In genomic region chr14:21612324-21612723, GRCh38 we compare ENCODE assay signal across 39 cellular contexts. TPM values are rescaled to one million over a fixed set of nuclear protein-coding genes. Genes with fewer than 3 reads are reported as not detected.
DNase-seq lines count a peak whose midpoint lies in the region; ATAC-seq, FAIRE-seq and TF ChIP-seq lines count a peak whose summit lies in the region.
"Had no signal": no experiment of that assay in that cellular context is flagged by ENCODE, and none has a peak within 500 bp of the region (broad histone marks: within the 10 kb centered on the region; RNA-seq: fewer than 3 reads in every experiment).

No MANE protein-coding gene starts in this region.

- TF ChIP-seq RAD21 in GM12878 (IDR thresholded peaks at IDR 0.05; ENCODE audit: insufficient read depth, low read depth, low read length) = peak; percentile 27; the same call in 1 of the 2 replicates

- peak overlapping the region; percentile 44; the same call in 1 of the 2 replicates for H2AFZ ChIP-seq in KMS-11 (ENCODE audit: low read depth)
- H2AFZ ChIP-seq in GM12878 (ENCODE audit: control insufficient read depth, low read depth, low read length) = no peak overlapping the region; the same call in 1 of the 2 replicates

- H3K27me3 ChIP-seq in KMS-11 (ENCODE audit: insufficient read depth, low read depth) (no peaks in the 10 kb centered on the region), GM12878 (replicated peaks in 1 of 2; ENCODE audit: control insufficient read depth in 2 of 2, insufficient read depth in 2 of 2, low read length in 1 of 2) (no peaks in the 10 kb centered on the region), foreskin keratinocyte (no peaks in the 10 kb centered on the region), spleen (replicated peaks in 1 of 7) (peaks cover 0 to under 1% (median 0%) of the 10 kb centered on the region in 7 donors)
- H3K27me3 ChIP-seq: ovary had no signal

- H3K79me2 ChIP-seq in KMS-11 (ENCODE audit: insufficient read depth, low read depth) (no peaks in the 10 kb centered on the region), GM12878 (ENCODE audit: control insufficient read depth, insufficient read depth, low read length) (no peaks in the 10 kb centered on the region)

- SMC1A ChIA-PET in GM12878 (lab: Charles Lee; ENCODE audit: uncharacterized antibody, unreplicated experiment) = no interaction called here

- WGBS in GM12878 (ENCODE audit: insufficient coverage, insufficient replicate concordance, low lambda C conversion rate, missing lambda C conversion rate) = 35% methylated on average over 6 of the region's 6 CpGs
- 80 to 85% (median 82%) methylated on average over 6 of the region's 6 CpGs for WGBS in spleen, 5 donors

- no peaks in the 10 kb centered on the region for H3K4me1 Mint-ChIP-seq in osteocyte (ENCODE audit: unreplicated experiment)
- H3K4me1 Mint-ChIP-seq: activated CD4-positive, alpha-beta T cell treated with anti-CD3 and anti-CD28 coated beads for 36 hours; nephron; stimulated activated memory B cell treated with anti-CD40 and anti-IgM and Interleukin-4, amounts not matched to agents 10 μg/mL and 1 μg/mL and 100 μg/mL, for 72 hours had no signal

- no peak for TF ChIP-seq POLR2A in GM12878 (IDR thresholded peaks at IDR 0.05; ENCODE audit: low read depth, low read length)
- TF ChIP-seq POLR2A in spleen (IDR thresholded peaks at IDR 0.05) = no peak

- FAIRE-seq in GM12878 (lab: Jason Lieb, UNC) = no peak
- FAIRE-seq: bronchial epithelial cell, colon, GM18507, GM19239 had no signal

- H4K20me1 ChIP-seq in KMS-11 (ENCODE audit: insufficient read depth) (no peaks in the 10 kb centered on the region), GM12878 (ENCODE audit: control insufficient read depth, insufficient read depth) (no peaks in the 10 kb centered on the region)

- DNase-seq in Daoy (ENCODE audit: low read depth) (peak; percentile 13), GM10248 (ENCODE audit: extremely low spot score) (peak; percentile 22), GM12878 (ENCODE audit: low read depth, low spot score) (peak; percentile 3), foreskin keratinocyte (no peak), C1 segment of cervical spinal cord (lab: John Stamatoyannopoulos, UW) (no peak), osteocyte (ENCODE audit: extremely low spot score, unreplicated experiment) (no peak), spleen (no peak)
- DNase-seq: activated CD4-positive, alpha-beta T cell treated with anti-CD3 and anti-CD28 coated beads for 36 hours; activated CD8-positive, alpha-beta memory T cell treated with anti-CD3 and anti-CD28 coated beads, Interleukin-2, amount 50 U/mL, for 48 hours; activated CD8-positive, alpha-beta T cell treated with anti-CD3 and anti-CD28 coated beads for 36 hours; aorta; DMS 273 treated with DMSO at 0.1 percent for 48 hours; effector CD8-positive, alpha-beta T cell; hypothalamus; IMR-90; mammary epithelial cell; NCI-H1092; NCI-H1694; NCI-H510A treated with DMSO at 0.1 percent for 48 hours; NK-92 treated with Interleukin-12 subunit alpha and Interleukin-12 subunit beta, amount 100 ng/mL, for 24 hours; ovary; PC-3; trophoblast cell had no signal

- in situ Hi-C loops in GM12878 (cut with MboI) = no loop called here

- peak overlapping the region; percentile 9; the same call in 1 of the 2 replicates for H3K4me2 ChIP-seq in KMS-11
- H3K4me2 ChIP-seq in GM12878 (ENCODE audit: control insufficient read depth, insufficient read depth) = no peak overlapping the region

- H3K4me3 ChIP-seq in KMS-11 (IDR thresholded peaks at IDR 0.05; ENCODE audit: insufficient read depth, low read depth, low read length) = no peak overlapping the region
- H3K4me3 ChIP-seq in GM12878 = no peak overlapping the region
- H3K4me3 ChIP-seq in spleen = no peak overlapping the region
- H3K4me3 ChIP-seq: HAP-1, ovary had no signal

- no peaks in the 10 kb centered on the region for H3K9me3 Mint-ChIP-seq in osteocyte (ENCODE audit: unreplicated experiment)
- H3K9me3 Mint-ChIP-seq: activated CD8-positive, alpha-beta T cell treated with anti-CD3 and anti-CD28 coated beads for 36 hours; activated naive CD4-positive, alpha-beta T cell treated with anti-CD3 and anti-CD28 coated beads, Interleukin-2, amount 50 U/mL, for 72 hours; nephron; stimulated activated memory B cell treated with anti-CD40 and anti-IgM and Interleukin-4, amounts not matched to agents 10 μg/mL and 1 μg/mL and 100 μg/mL, for 72 hours; T-helper 2 cell treated with Interferon-gamma antibody and Interleukin-4, amounts not matched to agents 5 μg/mL and 100 μg/mL, for 36 hours had no signal

- no peak overlapping the region for H3K27ac ChIP-seq in KMS-11
- no peak overlapping the region for H3K27ac ChIP-seq in GM12878 (ENCODE audit: control insufficient read depth, insufficient read depth)
- no peak overlapping the region for H3K27ac ChIP-seq in foreskin keratinocyte
- no peak overlapping the region for H3K27ac ChIP-seq in spleen
- H3K27ac ChIP-seq: epithelial cell of prostate, ovary had no signal

- intact Hi-C loops in GM12878 (cut with micrococcal nuclease; ENCODE audit: unreplicated experiment) = no loop called here
- intact Hi-C loops in spleen (cut with DNase I; ENCODE audit: low total_unique reads) = no loop called here

- no peak overlapping the region for H3K27ac Mint-ChIP-seq in osteocyte (ENCODE audit: unreplicated experiment)
- H3K27ac Mint-ChIP-seq: activated CD4-positive, alpha-beta T cell treated with anti-CD3 and anti-CD28 coated beads for 36 hours; activated CD8-positive, alpha-beta T cell treated with anti-CD3 and anti-CD28 coated beads for 36 hours; activated naive CD4-positive, alpha-beta T cell treated with anti-CD3 and anti-CD28 coated beads, Interleukin-2, amount 50 U/mL, for 72 hours; nephron; stimulated activated memory B cell treated with anti-CD40 and anti-IgM and Interleukin-4, amounts not matched to agents 10 μg/mL and 1 μg/mL and 100 μg/mL, for 72 hours; T-helper 2 cell treated with Interferon-gamma antibody and Interleukin-4, amounts not matched to agents 5 μg/mL and 100 μg/mL, for 36 hours had no signal

- peak; percentile 84 for ATAC-seq in GM12878
- no peak for ATAC-seq in foreskin keratinocyte
- ATAC-seq: activated CD4-positive, alpha-beta T cell treated with anti-CD3 and anti-CD28 coated beads for 36 hours; activated CD8-positive, alpha-beta T cell treated with anti-CD3 and anti-CD28 coated beads for 36 hours; activated naive CD4-positive, alpha-beta T cell treated with anti-CD3 and anti-CD28 coated beads, Interleukin-2, amount 50 U/mL, for 72 hours; PC-3; Right ventricle myocardium inferior; stimulated activated memory B cell treated with anti-CD40 and anti-IgM and Interleukin-4, amounts not matched to agents 10 μg/mL and 1 μg/mL and 100 μg/mL, for 72 hours had no signal

- RAD21 ChIA-PET in GM12878 (lab: Charles Lee; ENCODE audit: unreplicated experiment) = no interaction called here

- POLR2A ChIA-PET in GM10248 (lab: Yijun Ruan, JAX) (no interaction called here), GM12878 (lab: Charles Lee) (no interaction called here)

- CTCF ChIA-PET in GM10248 (lab: Yijun Ruan, JAX) (no interaction called here), GM12878 (lab: Yijun Ruan, JAX) (no interaction called here)

- TF ChIP-seq EP300 in GM12878 (IDR thresholded peaks at IDR 0.05; ENCODE audit: borderline replicate concordance in 1 of 2, control insufficient read depth in 1 of 2, low read depth in 2 of 2, low read length in 2 of 2) = 0 out of 4 replicates have a peak, but pooled peaks of 1 of the 2 experiments have one; percentile 33

- H3K36me3 ChIP-seq in KMS-11 (ENCODE audit: insufficient read depth) (no peaks in the 10 kb centered on the region), GM12878 (ENCODE audit: control insufficient read depth in 2 of 2, insufficient read depth in 2 of 2, low read length in 1 of 2) (no peaks in the 10 kb centered on the region), spleen (no peaks in the 10 kb centered on the region)
- H3K36me3 ChIP-seq: HAP-1, ovary had no signal

- H3K9ac ChIP-seq in KMS-11 (no peak overlapping the region), GM12878 (ENCODE audit: control insufficient read depth, insufficient read depth, low read length) (no peak overlapping the region)

- H3K4me1 ChIP-seq in KMS-11 (ENCODE audit: low read depth, poor library complexity, severe bottlenecking) (peaks cover 16% of the 10 kb centered on the region), GM12878 (ENCODE audit: control insufficient read depth, insufficient read depth, low read length) (no peaks in the 10 kb centered on the region), foreskin keratinocyte (no peaks in the 10 kb centered on the region), spleen (no peaks in the 10 kb centered on the region)
- H3K4me1 ChIP-seq: HAP-1 had no signal

- no TSS peak for BruUV-seq in GM12878 (replicated peaks; lab: Mats Ljungman, UMichigan)

- H3K4me3 Mint-ChIP-seq in osteocyte (ENCODE audit: unreplicated experiment) = no peak overlapping the region
- H3K4me3 Mint-ChIP-seq: activated CD4-positive, alpha-beta T cell treated with anti-CD3 and anti-CD28 coated beads for 36 hours; activated CD8-positive, alpha-beta T cell treated with anti-CD3 and anti-CD28 coated beads for 36 hours; nephron; stimulated activated memory B cell treated with anti-CD40 and anti-IgM and Interleukin-4, amounts not matched to agents 10 μg/mL and 1 μg/mL and 100 μg/mL, for 72 hours; T-helper 2 cell treated with Interferon-gamma antibody and Interleukin-4, amounts not matched to agents 5 μg/mL and 100 μg/mL, for 36 hours had no signal

- TF ChIP-seq CTCF in GM10248 (IDR thresholded peaks at IDR 0.05; ENCODE audit: control extremely low read depth, extremely low read depth, low read depth, missing control alignments) = no peak
- no peak for TF ChIP-seq CTCF in KMS-11 (conservative IDR thresholded peaks at IDR 0.05; ENCODE audit: low read depth, low read length)
- peak in 1 of 3 experiments; percentile 35; a peak in 2 of 6 replicates for TF ChIP-seq CTCF in GM12878 (IDR thresholded peaks at IDR 0.05 in 2 of 3, conservative IDR thresholded peaks at IDR 0.05 in 1 of 3; ENCODE audit: control insufficient read depth in 2 of 3, extremely low read depth in 1 of 3, insufficient read depth in 1 of 3, low read depth in 3 of 3, low read length in 3 of 3)
- TF ChIP-seq CTCF in foreskin keratinocyte (conservative IDR thresholded peaks at IDR 0.05) = no peak
- no peak for TF ChIP-seq CTCF in osteocyte (IDR thresholded peaks at IDR 0.05)
- TF ChIP-seq CTCF in spleen (IDR thresholded peaks at IDR 0.05 in 8 of 11, conservative IDR thresholded peaks at IDR 0.05 in 3 of 11) = no peak

- H3K27me3 Mint-ChIP-seq in osteocyte (ENCODE audit: unreplicated experiment) = peaks cover 23% of the 10 kb centered on the region

- H3K9me3 ChIP-seq in GM12878 (replicated peaks; ENCODE audit: control insufficient read depth, insufficient read depth, low read length) = no peaks in the 10 kb centered on the region
- H3K9me3 ChIP-seq in spleen = no peaks in the 10 kb centered on the region
- H3K9me3 ChIP-seq: HAP-1, ovary had no signal

- H3K36me3 Mint-ChIP-seq in osteocyte (ENCODE audit: unreplicated experiment) = no peaks in the 10 kb centered on the region
- H3K36me3 Mint-ChIP-seq: activated naive CD4-positive, alpha-beta T cell treated with anti-CD3 and anti-CD28 coated beads, Interleukin-2, amount 50 U/mL, for 72 hours; stimulated activated memory B cell treated with anti-CD40 and anti-IgM and Interleukin-4, amounts not matched to agents 10 μg/mL and 1 μg/mL and 100 μg/mL, for 72 hours had no signal

RNA-seq across cellular contexts. Expression of gene OR10G2, which starts 22.4 kb away (rescaled TPM):
- not detected in 2 replicates for total RNA-seq in Daoy (2014; rRNA removed; shearing (Covaris generic))
- not detected in 2 replicates for total RNA-seq in GM12878 (2013; cell fraction: nucleolus; rRNA removed)
- not detected in 2 replicates for total RNA-seq in GM12878 (2014; rRNA removed)
- total RNA-seq in GM12878 (2014; rRNA removed; fragmentation: Illumina TruSeq; extraction: Trizol) = not detected in 2 replicates
- total RNA-seq in GM12878 (2021) = not detected in 2 replicates
- polyA plus RNA-seq in GM12878 (2011; ENCODE audit: low read depth) = not detected
- not detected in 2 replicates for polyA plus RNA-seq in GM12878 (2011; rRNA removed)
- polyA plus RNA-seq in GM12878 (2011; cell fraction: cytosol; rRNA removed) = not detected in 2 replicates
- polyA plus RNA-seq in GM12878 (2011; cell fraction: nucleus; rRNA removed) = not detected in 2 replicates
- not detected in 2 replicates for polyA plus RNA-seq in GM12878 (2012)
- not detected in 2 replicates for polyA plus RNA-seq in GM12878 (2014; fragmentation: Illumina TruSeq; extraction: Trizol)
- not detected for polyA plus RNA-seq in GM12878 (2014; fragmentation: Nextera tagmentation; extraction: Ambion mirVana)
- not detected in 2 replicates for polyA plus RNA-seq in GM12878 (2014; rRNA removed)
- polyA plus RNA-seq in GM12878 (2016; fragmentation: Nextera tagmentation; extraction: Ambion mirVana) = not detected
- polyA minus RNA-seq in GM12878 (2011; rRNA and poly(A)+ RNA removed) = not detected in 2 replicates
- not detected in 2 replicates for polyA minus RNA-seq in GM12878 (2011; cell fraction: cytosol; rRNA and poly(A)+ RNA removed)
- not detected in 2 replicates for polyA minus RNA-seq in GM12878 (2011; cell fraction: nucleus; rRNA and poly(A)+ RNA removed)
- total RNA-seq in foreskin keratinocyte = not detected in 2 replicates
- not detected in 2 replicates for polyA plus RNA-seq in foreskin keratinocyte
- total RNA-seq in osteocyte = not detected in 2 replicates
- total RNA-seq in spleen = not detected
- polyA plus RNA-seq in spleen = not detected
- total RNA-seq: activated CD4-positive, alpha-beta T cell treated with anti-CD3 and anti-CD28 coated beads for 36 hours; activated CD8-positive, alpha-beta T cell treated with anti-CD3 and anti-CD28 coated beads for 36 hours; activated naive CD4-positive, alpha-beta T cell treated with anti-CD3 and anti-CD28 coated beads, Interleukin-2, amount 50 U/mL, for 72 hours; aorta; bronchial epithelial cell; G401; IMR-90; mammary epithelial cell; ovary; PC-3; Right ventricle myocardium inferior; skeletal muscle tissue; subcutaneous adipose tissue had no signal
- polyA plus RNA-seq: aorta, BJ, IMR-90, mammary epithelial cell, ovary had no signal

RNA-seq across cellular contexts. Expression of gene OR10G3, which starts 32.4 kb away (rescaled TPM):
- total RNA-seq in Daoy (2014; rRNA removed; shearing (Covaris generic)) = not detected in 2 replicates
- total RNA-seq in GM12878 (2013; cell fraction: nucleolus; rRNA removed) = not detected in 2 replicates
- total RNA-seq in GM12878 (2014; rRNA removed) (not detected in 2 replicates), GM12878 (2014; rRNA removed; fragmentation: Illumina TruSeq; extraction: Trizol) (not detected in 2 replicates), GM12878 (2021) (not detected in 2 replicates), foreskin keratinocyte (not detected in 2 replicates), osteocyte (not detected in 2 replicates), spleen (not detected)
- polyA plus RNA-seq in GM12878 (2011; ENCODE audit: low read depth) = not detected
- polyA plus RNA-seq in GM12878 (2011; rRNA removed) (not detected in 2 replicates), GM12878 (2014; fragmentation: Illumina TruSeq; extraction: Trizol) (not detected in 2 replicates), GM12878 (2014; fragmentation: Nextera tagmentation; extraction: Ambion mirVana) (not detected), GM12878 (2014; rRNA removed) (not detected in 2 replicates), GM12878 (2016; fragmentation: Nextera tagmentation; extraction: Ambion mirVana) (not detected), foreskin keratinocyte (not detected in 2 replicates), spleen (under 1 TPM in 1 of 3 donors, not detected in 2; 0.06 TPM)
- not detected in 2 replicates for polyA plus RNA-seq in GM12878 (2011; cell fraction: cytosol; rRNA removed)
- polyA plus RNA-seq in GM12878 (2011; cell fraction: nucleus; rRNA removed) = not detected in 2 replicates
- not detected in 2 replicates for polyA plus RNA-seq in GM12878 (2012)
- polyA minus RNA-seq in GM12878 (2011; rRNA and poly(A)+ RNA removed) = not detected in 2 replicates
- not detected in 2 replicates for polyA minus RNA-seq in GM12878 (2011; cell fraction: cytosol; rRNA and poly(A)+ RNA removed)
- polyA minus RNA-seq in GM12878 (2011; cell fraction: nucleus; rRNA and poly(A)+ RNA removed) = not detected in 2 replicates
- total RNA-seq: activated CD4-positive, alpha-beta T cell treated with anti-CD3 and anti-CD28 coated beads for 36 hours; activated CD8-positive, alpha-beta T cell treated with anti-CD3 and anti-CD28 coated beads for 36 hours; activated naive CD4-positive, alpha-beta T cell treated with anti-CD3 and anti-CD28 coated beads, Interleukin-2, amount 50 U/mL, for 72 hours; aorta; bronchial epithelial cell; G401; IMR-90; mammary epithelial cell; ovary; PC-3; Right ventricle myocardium inferior; skeletal muscle tissue; subcutaneous adipose tissue had no signal
- polyA plus RNA-seq: BJ, IMR-90, mammary epithelial cell, ovary had no signal

RNA-seq across cellular contexts. Expression of gene OR4E2, which starts 41.3 kb away (rescaled TPM):
- not detected in 2 replicates for total RNA-seq in Daoy (2014; rRNA removed; shearing (Covaris generic))
- total RNA-seq in GM12878 (2013; cell fraction: nucleolus; rRNA removed) = not detected in 2 replicates
- not detected in 2 replicates for total RNA-seq in GM12878 (2014; rRNA removed)
- not detected in 2 replicates for total RNA-seq in GM12878 (2014; rRNA removed; fragmentation: Illumina TruSeq; extraction: Trizol)
- total RNA-seq in GM12878 (2021) = not detected in 2 replicates
- polyA plus RNA-seq in GM12878 (2011; ENCODE audit: low read depth) = not detected
- polyA plus RNA-seq in GM12878 (2011; rRNA removed) = not detected in 2 replicates
- polyA plus RNA-seq in GM12878 (2011; cell fraction: cytosol; rRNA removed) = not detected in 2 replicates
- polyA plus RNA-seq in GM12878 (2011; cell fraction: nucleus; rRNA removed) = 0.10 TPM in 1 of 2 replicates, not detected in the other
- polyA plus RNA-seq in GM12878 (2012) = not detected in 2 replicates
- not detected in 2 replicates for polyA plus RNA-seq in GM12878 (2014; fragmentation: Illumina TruSeq; extraction: Trizol)
- not detected for polyA plus RNA-seq in GM12878 (2014; fragmentation: Nextera tagmentation; extraction: Ambion mirVana)
- not detected in 2 replicates for polyA plus RNA-seq in GM12878 (2014; rRNA removed)
- polyA plus RNA-seq in GM12878 (2016; fragmentation: Nextera tagmentation; extraction: Ambion mirVana) = not detected
- polyA minus RNA-seq in GM12878 (2011; rRNA and poly(A)+ RNA removed) = not detected in 2 replicates
- polyA minus RNA-seq in GM12878 (2011; cell fraction: cytosol; rRNA and poly(A)+ RNA removed) = not detected in 2 replicates
- not detected in 2 replicates for polyA minus RNA-seq in GM12878 (2011; cell fraction: nucleus; rRNA and poly(A)+ RNA removed)
- not detected in 2 replicates for total RNA-seq in foreskin keratinocyte
- polyA plus RNA-seq in foreskin keratinocyte = not detected in 2 replicates
- not detected in 2 replicates for total RNA-seq in osteocyte
- total RNA-seq in spleen = not detected
- not detected for polyA plus RNA-seq in spleen
- total RNA-seq: activated CD4-positive, alpha-beta T cell treated with anti-CD3 and anti-CD28 coated beads for 36 hours; activated CD8-positive, alpha-beta T cell treated with anti-CD3 and anti-CD28 coated beads for 36 hours; aorta; bronchial epithelial cell; G401; IMR-90; mammary epithelial cell; ovary; PC-3; Right ventricle myocardium inferior; skeletal muscle tissue; subcutaneous adipose tissue had no signal
- polyA plus RNA-seq: aorta, BJ, IMR-90, mammary epithelial cell, ovary had no signal

Comparison
In these comparisons a context has a peak if more than half of its experiments do, and no peak if none do; other contexts are left out.
1. DNase-seq: peak in Daoy (single experiment), GM10248 (single experiment) and GM12878 (single experiment); none in foreskin keratinocyte (0 of 2), C1 segment of cervical spinal cord (0 of 14), osteocyte (single experiment) and spleen (single experiment).